ENCODE assay signal across 8 cellular contexts in genomic region chr9:35111006-35111933, GRCh38. TPM values are rescaled to one million over a fixed set of nuclear protein-coding genes. Genes with fewer than 3 reads are reported as not detected.
A peak's percentile ranks its signal among the peaks of the same experiment; 100 is the strongest.
DNase-seq lines count a peak whose midpoint lies in the region; ATAC-seq, FAIRE-seq and TF ChIP-seq lines count a peak whose summit lies in the region.

No MANE protein-coding gene starts in this region.

- peak; percentile 58 to 80 for ATAC-seq in A549
- ATAC-seq in GM18868 (IDR thresholded peaks at IDR 0.05; ENCODE audit: unreplicated experiment): peak; percentile 84
- ATAC-seq in HG03135 (IDR thresholded peaks at IDR 0.05; ENCODE audit: unreplicated experiment): peak; percentile 68

- peak overlapping the region; percentile 80 for H2AFZ ChIP-seq in mammary epithelial cell (ENCODE audit: low read depth, low read length)

- TF ChIP-seq EP300 in A549 (IDR thresholded peaks at IDR 0.05): no peak

- DNase-seq in A549 (ENCODE audit: low read depth in 1 of 2, low spot score in 1 of 2) (peak; percentile 96 to 99), NCI-H2196 (lab: John Stamatoyannopoulos, UW; ENCODE audit: unreplicated experiment) (peak; percentile 97), WERI-Rb-1 (peak; percentile 99), mammary epithelial cell (peak; percentile 97), iPS-NIHi11 (ENCODE audit: low spot score) (peak; percentile 96)

- no peak for TF ChIP-seq CTCF in A549 (IDR thresholded peaks at IDR 0.05)
- no peak for TF ChIP-seq CTCF in WERI-Rb-1 (IDR thresholded peaks at IDR 0.05; ENCODE audit: low read depth, low read length)
- no peak for TF ChIP-seq CTCF in mammary epithelial cell (conservative IDR thresholded peaks at IDR 0.05 in 1 of 2, IDR thresholded peaks at IDR 0.05 in 1 of 2; ENCODE audit: extremely low read depth in 1 of 2, insufficient read depth in 1 of 2, low read depth in 1 of 2, low read length in 2 of 2)

- TF ChIP-seq POLR2A in A549 (IDR thresholded peaks at IDR 0.05; ENCODE audit: low read length): peak; percentile 66

- no peaks in the 10 kb centered on the region for H3K27me3 ChIP-seq in WERI-Rb-1 (ENCODE audit: insufficient read depth, low read depth, severe bottlenecking)
- no peaks in the 10 kb centered on the region for H3K27me3 ChIP-seq in mammary epithelial cell (ENCODE audit: insufficient read depth, low read length)

- FAIRE-seq in A549 (lab: Jason Lieb, UNC): no peak

- dilution Hi-C loops in mammary epithelial cell (cut with HindIII; ENCODE audit: low sequenced_read_pairs): no loop called here

- 0 out of 2 replicates have a peak, but pooled peaks cover 4% of the 10 kb centered on the region for H3K36me3 ChIP-seq in WERI-Rb-1
- H3K36me3 ChIP-seq in mammary epithelial cell (ENCODE audit: insufficient read depth, low read length): peaks cover 5% of the 10 kb centered on the region

- no TSS peak for BruUV-seq in mammary epithelial cell (replicated peaks; lab: Mats Ljungman, UMichigan)

- peak overlapping the region; percentile 80 to 91 for H3K27ac ChIP-seq in A549
- H3K27ac ChIP-seq in WERI-Rb-1: peak overlapping the region; percentile 38; the same call in 1 of the 2 replicates
- peak overlapping the region; percentile 69 for H3K27ac ChIP-seq in mammary epithelial cell (ENCODE audit: insufficient read depth, low read depth, low read length)
- H3K27ac ChIP-seq in skin epidermis: peak overlapping the region; percentile 66 to 97 (median 91)

- WGBS in A549 (ENCODE audit: missing lambda C conversion rate): 2% methylated on average over 21 of the region's 57 CpGs
- 3% methylated on average over 10 of the region's 57 CpGs for WGBS in mammary epithelial cell (ENCODE audit: low coverage, missing lambda C conversion rate)

- H3K4me1 ChIP-seq in A549 (peaks cover 47% of the 10 kb centered on the region), mammary epithelial cell (ENCODE audit: insufficient read depth, low read length) (peaks cover 35% of the 10 kb centered on the region)

- H3K79me2 ChIP-seq in mammary epithelial cell (ENCODE audit: insufficient read depth, low read length): peaks cover 61% of the 10 kb centered on the region

- H3K9me3 ChIP-seq in A549: no peaks in the 10 kb centered on the region
- no peaks in the 10 kb centered on the region for H3K9me3 ChIP-seq in WERI-Rb-1 (ENCODE audit: severe bottlenecking)
- H3K9me3 ChIP-seq in mammary epithelial cell (replicated peaks; ENCODE audit: insufficient read depth, low read length): no peaks in the 10 kb centered on the region

- peak overlapping the region; percentile 64 for H3K9ac ChIP-seq in mammary epithelial cell (ENCODE audit: insufficient read depth, low read length)

- H3K4me3 ChIP-seq in A549 (peak overlapping the region; percentile 68), WERI-Rb-1 (ENCODE audit: low read depth, low read length) (peak overlapping the region; percentile 63), mammary epithelial cell (replicated peaks in 1 of 3; ENCODE audit: insufficient read depth in 1 of 3, low read depth in 2 of 3, low read length in 3 of 3) (peak overlapping the region; percentile 68 to 93 (median 73)), skin epidermis (peak overlapping the region; percentile 53 to 83 (median 65))

- no peak for TF ChIP-seq RAD21 in A549 (conservative IDR thresholded peaks at IDR 0.05 in 1 of 2, IDR thresholded peaks at IDR 0.05 in 1 of 2)

- H3K4me2 ChIP-seq in A549 (peak overlapping the region; percentile 91), mammary epithelial cell (ENCODE audit: insufficient read depth, low read depth, low read length) (peak overlapping the region; percentile 88)

- intact Hi-C loops in mammary epithelial cell (cut with micrococcal nuclease): loop anchor here (1.0 to 10.0 kb wide), 6 partner anchors 15 to 714 kb away; partner anchors contain the start of genes ARHGEF39, FAM221B, PIGO and TESK1

- CTCF ChIA-PET in A549 (lab: Yijun Ruan, JAX): interaction anchor here (0.7 to 15.8 kb wide), 4 partner anchors 16 to 409 kb away, joined by 3 to 110 read pairs (median 4); partner anchors contain the start of gene PIGO
- CTCF ChIA-PET in mammary epithelial cell (lab: Charles Lee; ENCODE audit: low non-redundant PET): interaction anchor here (0.6 to 0.7 kb wide), 2 partner anchors 148 to 427 kb away, joined by 5 read pairs; no protein-coding TSS in a partner anchor

- no peaks in the 10 kb centered on the region for H4K20me1 ChIP-seq in mammary epithelial cell (ENCODE audit: insufficient read depth, low read length)

- in situ Hi-C loops in mammary epithelial cell (cut with MboI; ENCODE audit: low sequenced_read_pairs in 2 of 2): no loop called here

- POLR2A ChIA-PET in A549 (lab: Yijun Ruan, JAX): interaction anchor here (1.2 to 3.2 kb wide), 7 partner anchors 8 to 443 kb away, joined by 3 to 28 read pairs (median 7); partner anchors contain the start of genes FANCG, PIGO, STOML2 and UNC13B

TF ChIP-seq in A549, 52 proteins besides CTCF, POLR2A, EP300 and RAD21 (continues in another document):
- TF ChIP-seq E2F6 (IDR thresholded peaks at IDR 0.05; ENCODE audit: borderline replicate concordance, low read depth): no peak
- TF ChIP-seq MYC (IDR thresholded peaks at IDR 0.05; ENCODE audit: borderline replicate concordance, low read length): 0 out of 2 replicates have a peak, but pooled peaks have one; percentile 29
- TF ChIP-seq ESRRA (IDR thresholded peaks at IDR 0.05; ENCODE audit: borderline replicate concordance, low read length): no peak
- TF ChIP-seq GATA3 (IDR thresholded peaks at IDR 0.05; ENCODE audit: borderline replicate concordance): peak; percentile 28; the same call in 1 of the 2 replicates
- TF ChIP-seq EHF (CRISPR knock-in tag; IDR thresholded peaks at IDR 0.05): no peak
- no peak for TF ChIP-seq BCL3 (IDR thresholded peaks at IDR 0.05)
- no peak for TF ChIP-seq HEYL (CRISPR knock-in tag; IDR thresholded peaks at IDR 0.05)
- TF ChIP-seq FOSB (CRISPR knock-in tag; IDR thresholded peaks at IDR 0.05): no peak
- TF ChIP-seq MAZ (IDR thresholded peaks at IDR 0.05; ENCODE audit: borderline replicate concordance, low read depth, low read length): no peak
- no peak for TF ChIP-seq EHMT2 (IDR thresholded peaks at IDR 0.05; ENCODE audit: low read depth)

RNA-seq across cellular contexts. Expression of gene ATOSB, which starts 4.4 kb away (rescaled TPM):
- polyA plus RNA-seq in A549 (2011; rRNA removed) (11.8 and 14.3 TPM in 2 replicates), A549 (2017; fragmentation: RNase III; extraction: RNeasy Plus Mini Kit Qiagen cat#74134 plus additional on column Dnase treatment) (10.8 to 14.0 TPM (median 11.6 TPM) in 3 replicates), mammary epithelial cell (38.1 TPM)
- polyA plus RNA-seq in A549 (2012; cell fraction: cytosol; rRNA removed): 7.0 and 8.3 TPM in 2 replicates
- polyA plus RNA-seq in A549 (2012; cell fraction: nucleus; rRNA removed): 14.1 TPM in 2 replicates
- polyA minus RNA-seq in A549 (2011; rRNA and poly(A)+ RNA removed): 11.0 and 15.0 TPM in 2 replicates
- 10 to 100 TPM; 33.7 to 43.1 TPM for total RNA-seq in mammary epithelial cell
- 35.6 TPM for polyA minus RNA-seq in mammary epithelial cell

RNA-seq across cellular contexts. Expression of gene STOML2, which starts 8.3 kb away (rescaled TPM):
- polyA plus RNA-seq in A549 (2011; rRNA removed) (196 and 230 TPM in 2 replicates), A549 (2017; fragmentation: RNase III; extraction: RNeasy Plus Mini Kit Qiagen cat#74134 plus additional on column Dnase treatment) (180 to 191 TPM (median 189 TPM) in 3 replicates), mammary epithelial cell (176 TPM)
- polyA plus RNA-seq in A549 (2012; cell fraction: cytosol; rRNA removed): 405 and 412 TPM in 2 replicates
- polyA plus RNA-seq in A549 (2012; cell fraction: nucleus; rRNA removed): 220 and 284 TPM in 2 replicates
- polyA minus RNA-seq in A549 (2011; rRNA and poly(A)+ RNA removed): 151 and 160 TPM in 2 replicates
- total RNA-seq in mammary epithelial cell: 100 to 1,000 TPM; 131 to 132 TPM
- polyA minus RNA-seq in mammary epithelial cell: 162 TPM

RNA-seq across cellular contexts. Expression of gene PIGO, which starts 14.9 kb away (rescaled TPM):
- polyA plus RNA-seq in A549 (2011; rRNA removed) (50.4 and 60.0 TPM in 2 replicates), A549 (2017; fragmentation: RNase III; extraction: RNeasy Plus Mini Kit Qiagen cat#74134 plus additional on column Dnase treatment) (39.6 to 47.0 TPM (median 45.3 TPM) in 3 replicates), mammary epithelial cell (32.4 TPM)
- 33.9 and 43.3 TPM in 2 replicates for polyA plus RNA-seq in A549 (2012; cell fraction: cytosol; rRNA removed)
- polyA plus RNA-seq in A549 (2012; cell fraction: nucleus; rRNA removed): 92.6 and 98.6 TPM in 2 replicates
- 67.2 and 75.7 TPM in 2 replicates for polyA minus RNA-seq in A549 (2011; rRNA and poly(A)+ RNA removed)
- 10 to 100 TPM; 17.8 to 33.3 TPM for total RNA-seq in mammary epithelial cell
- 40.2 TPM for polyA minus RNA-seq in mammary epithelial cell

RNA-seq across cellular contexts. Expression of gene FANCG, which starts 31.5 kb away (rescaled TPM):
- polyA plus RNA-seq in A549 (2011; rRNA removed) (34.9 and 39.7 TPM in 2 replicates), A549 (2017; fragmentation: RNase III; extraction: RNeasy Plus Mini Kit Qiagen cat#74134 plus additional on column Dnase treatment) (50.3 to 53.5 TPM (median 53.5 TPM) in 3 replicates), mammary epithelial cell (22.0 TPM)
- polyA plus RNA-seq in A549 (2012; cell fraction: cytosol; rRNA removed): 42.2 and 47.5 TPM in 2 replicates
- polyA plus RNA-seq in A549 (2012; cell fraction: nucleus; rRNA removed): 132 and 165 TPM in 2 replicates
- polyA minus RNA-seq in A549 (2011; rRNA and poly(A)+ RNA removed): 37.3 and 38.6 TPM in 2 replicates
- total RNA-seq in mammary epithelial cell: 10 to 100 TPM in 1 of 2 donors, 1 to 10 TPM in 1; 7.0 to 41.7 TPM
- polyA minus RNA-seq in mammary epithelial cell: 24.9 TPM

RNA-seq across cellular contexts. Expression of gene VCP, which starts 38.8 kb away (rescaled TPM):
- polyA plus RNA-seq in A549 (2011; rRNA removed) (428 and 543 TPM in 2 replicates), A549 (2017; fragmentation: RNase III; extraction: RNeasy Plus Mini Kit Qiagen cat#74134 plus additional on column Dnase treatment) (376 to 390 TPM (median 380 TPM) in 3 replicates), mammary epithelial cell (310 TPM)
- 274 and 325 TPM in 2 replicates for polyA plus RNA-seq in A549 (2012; cell fraction: cytosol; rRNA removed)
- polyA plus RNA-seq in A549 (2012; cell fraction: nucleus; rRNA removed): 613 and 632 TPM in 2 replicates
- polyA minus RNA-seq in A549 (2011; rRNA and poly(A)+ RNA removed): 597 and 682 TPM in 2 replicates
- 100 to 1,000 TPM; 284 to 291 TPM for total RNA-seq in mammary epithelial cell
- polyA minus RNA-seq in mammary epithelial cell: 716 TPM

Comparison
In these comparisons a context has a peak if more than half of its experiments do, and no peak if none do; other contexts are left out.
1. Peak in every context shown above with its lines: DNase-seq, ATAC-seq, H3K4me3 ChIP-seq and H3K27ac ChIP-seq.
2. H3K27ac ChIP-seq: peak in every context shown above with its lines; median percentile 91 in skin epidermis; 86 in A549; 69 in mammary epithelial cell; 38 in WERI-Rb-1.